Comparison of ENCODE assay signal across 26 cellular contexts in genomic region chr12:117766008-117766407, GRCh38.
"Had no signal": no experiment of that assay in that cellular context is flagged by ENCODE, and none has a peak within 500 bp of the region (broad histone marks: within the 10 kb centered on the region; RNA-seq: fewer than 3 reads in every experiment).

No MANE protein-coding gene starts in this region.

- H3K4me1 ChIP-seq: esophagus squamous epithelium, gastrocnemius medialis, heart right ventricle, left lung, lower lobe of right lung had no signal

- ATAC-seq: effector memory CD8-positive, alpha-beta T cell; esophagus mucosa; gastrocnemius medialis; heart right ventricle; left cardiac atrium; left lung; left ventricle myocardium superior; lower lobe of right lung; mucosa of descending colon had no signal

- FAIRE-seq: colon, endothelial cell of umbilical vein, islet of Langerhans, keratinocyte had no signal

- H3K4me3 ChIP-seq: coronary artery, dorsolateral prefrontal cortex, esophagus squamous epithelium, gastrocnemius medialis, heart right ventricle, left lung, lower lobe of right lung, mucosa of descending colon had no signal

- H3K27me3 ChIP-seq: gastrocnemius medialis, left lung had no signal

- H3K27ac ChIP-seq: coronary artery, dorsolateral prefrontal cortex, esophagus squamous epithelium, gastrocnemius medialis, heart right ventricle, left lung, lower lobe of right lung had no signal

- H3K9me3 ChIP-seq: gastrocnemius medialis, lower lobe of right lung had no signal

- DNase-seq: dermis blood vessel endothelial cell; dorsolateral prefrontal cortex; effector CD4-positive, alpha-beta T cell; effector memory CD8-positive, alpha-beta T cell; erythroblast; esophagus squamous epithelium; foreskin fibroblast; foreskin melanocyte; gastrocnemius medialis; glutamatergic neuron; head of caudate nucleus; heart right ventricle; hippocampal formation; left cardiac atrium; left lung; left ventricle myocardium superior; lower lobe of right lung; mesenchymal stem cell; mucosa of descending colon; naive B cell had no signal

- H3K36me3 ChIP-seq: esophagus squamous epithelium, gastrocnemius medialis, heart right ventricle, left lung, lower lobe of right lung had no signal
